In the genomic region with DNA sequence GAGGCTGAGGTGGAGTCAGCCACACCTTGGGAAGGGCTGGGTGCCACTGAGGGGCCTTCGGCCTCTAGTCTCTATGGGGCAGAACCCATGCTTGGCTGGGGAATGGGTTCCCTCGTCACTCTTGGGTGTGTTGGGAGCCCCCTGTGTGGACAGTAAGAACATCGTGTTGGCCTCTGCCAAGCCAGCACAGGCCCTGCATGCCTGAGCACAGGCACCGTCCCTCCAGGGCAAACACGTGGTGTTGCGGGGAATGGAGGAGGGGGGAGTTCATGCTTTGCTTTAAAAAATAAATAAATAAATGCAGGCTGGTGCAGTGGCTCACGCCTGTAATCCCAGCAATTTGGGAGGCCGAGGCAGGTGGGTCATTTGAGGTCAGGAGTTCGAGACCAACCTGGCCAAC, we compare ENCODE assay signal across 15 cellular contexts.
"Had no signal": no experiment of that assay in that cellular context is flagged by ENCODE, and none has a peak within 500 bp of the region (broad histone marks: within the 10 kb centered on the region; RNA-seq: fewer than 3 reads in every experiment).

No MANE protein-coding gene starts in this region.

- DNase-seq: amniotic stem cell; body of pancreas; cerebellar nuclear complex; immature natural killer cell; mucosa of descending colon; naive thymus-derived CD8-positive, alpha-beta T cell; right cardiac atrium; stimulated activated naive B cell treated with anti-CD40 and anti-IgM and Interleukin-4, amounts not matched to agents 10 μg/mL and 1 μg/mL and 100 μg/mL, for 72 hours; substantia nigra had no signal

- H3K27ac Mint-ChIP-seq: progenitor cell of endocrine pancreas, type B pancreatic cell had no signal

- H3K27me3 ChIP-seq: body of pancreas, esophagus muscularis mucosa had no signal

- H3K27me3 Mint-ChIP-seq: naive thymus-derived CD8-positive, alpha-beta T cell; stimulated activated naive B cell treated with anti-CD40 and anti-IgM and Interleukin-4, amounts not matched to agents 10 μg/mL and 1 μg/mL and 100 μg/mL, for 72 hours; type B pancreatic cell had no signal

- H3K9me3 Mint-ChIP-seq: activated naive CD4-positive, alpha-beta T cell treated with anti-CD3 and anti-CD28 coated beads, Interleukin-2, amount 50 U/mL, for 72 hours; immature natural killer cell; naive thymus-derived CD8-positive, alpha-beta T cell; stimulated activated naive B cell treated with anti-CD40 and anti-IgM and Interleukin-4, amounts not matched to agents 10 μg/mL and 1 μg/mL and 100 μg/mL, for 72 hours; type B pancreatic cell had no signal

- H3K4me3 ChIP-seq: body of pancreas, esophagus muscularis mucosa, mucosa of descending colon had no signal

- ATAC-seq: activated CD4-positive, CD25-positive, alpha-beta regulatory T cell treated with anti-CD3 and anti-CD28 coated beads, Interleukin-2, amount 50 U/mL, for 24 hours; activated naive CD4-positive, alpha-beta T cell treated with anti-CD3 and anti-CD28 coated beads, Interleukin-2, amount 50 U/mL, for 72 hours; body of pancreas; left lobe of liver; mucosa of descending colon; naive thymus-derived CD8-positive, alpha-beta T cell; right cardiac atrium; stimulated activated naive B cell treated with anti-CD40 and anti-IgM and Interleukin-4, amounts not matched to agents 10 μg/mL and 1 μg/mL and 100 μg/mL, for 72 hours had no signal

- H3K36me3 Mint-ChIP-seq: type B pancreatic cell had no signal

- H3K27ac ChIP-seq: body of pancreas, esophagus muscularis mucosa had no signal

- H3K4me3 Mint-ChIP-seq: immature natural killer cell; naive thymus-derived CD8-positive, alpha-beta T cell; stimulated activated naive B cell treated with anti-CD40 and anti-IgM and Interleukin-4, amounts not matched to agents 10 μg/mL and 1 μg/mL and 100 μg/mL, for 72 hours; type B pancreatic cell had no signal

- H3K9me3 ChIP-seq: body of pancreas, esophagus muscularis mucosa, mucosa of descending colon had no signal
